Comparison of ENCODE assay signal across 2 cellular contexts in the genomic region with DNA sequence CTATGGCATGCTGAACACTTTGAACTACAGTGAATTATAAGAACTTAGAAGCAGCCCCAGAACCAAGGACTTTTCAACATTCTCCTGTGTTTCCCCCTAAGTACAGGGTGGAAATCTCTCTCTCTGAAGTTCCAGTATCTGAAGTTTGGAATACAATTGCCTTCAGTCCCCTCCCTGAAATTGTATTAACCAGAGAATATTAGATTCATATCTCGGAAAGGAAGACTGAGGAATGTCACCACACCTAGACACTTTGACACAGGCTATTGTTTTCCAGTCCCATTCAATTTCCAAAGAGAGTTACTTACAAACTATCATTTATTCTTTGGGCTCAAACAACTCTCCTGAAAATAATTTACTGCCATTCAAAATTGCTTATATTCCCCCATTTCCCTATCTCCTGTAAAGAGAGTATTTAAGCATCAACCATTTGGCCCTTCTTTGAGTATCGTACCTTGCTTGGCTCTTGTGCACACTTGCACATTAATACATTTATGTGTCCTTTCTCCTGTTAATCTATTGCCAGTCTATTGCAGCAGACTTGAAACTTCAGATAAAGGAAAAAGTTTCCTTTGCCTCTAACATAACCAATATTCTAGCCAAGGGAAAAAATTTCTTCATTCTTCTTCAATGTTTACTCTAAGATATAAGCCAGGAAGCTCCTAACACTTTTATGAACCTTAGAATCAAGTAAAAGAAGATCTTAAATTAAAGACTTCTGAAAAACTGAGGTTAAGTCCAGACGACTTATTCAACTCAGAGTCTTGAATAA.
A peak's percentile ranks its signal among the peaks of the same experiment; 100 is the strongest.
TF ChIP-seq lines count a peak whose summit lies in the region.

No MANE protein-coding gene starts in this region.

TF ChIP-seq in Ishikawa, 13 proteins besides CTCF, POLR2A, EP300 and RAD21:
- no peak for TF ChIP-seq CREB1 (IDR thresholded peaks at IDR 0.05; ENCODE audit: low read depth)
- TF ChIP-seq, protein P1, sequence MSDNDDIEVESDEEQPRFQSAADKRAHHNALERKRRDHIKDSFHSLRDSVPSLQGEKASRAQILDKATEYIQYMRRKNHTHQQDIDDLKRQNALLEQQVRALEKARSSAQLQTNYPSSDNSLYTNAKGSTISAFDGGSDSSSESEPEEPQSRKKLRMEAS (IDR thresholded peaks at IDR 0.05) = peak; percentile 4; the same call in 1 of the 2 replicates

TF ChIP-seq in endothelial cell of umbilical vein, 7 proteins besides CTCF, POLR2A, EP300 and RAD21:
- TF ChIP-seq GATA2 (IDR thresholded peaks at IDR 0.05; ENCODE audit: insufficient read depth, insufficient read length, low read depth, low read length) = no peak
- no peak for TF ChIP-seq EZH2 (IDR thresholded peaks at IDR 0.05; ENCODE audit: borderline replicate concordance, low read depth, low read length, severe bottlenecking)
- TF ChIP-seq JUN (IDR thresholded peaks at IDR 0.05; ENCODE audit: borderline replicate concordance, insufficient read depth, insufficient read length, low read depth) = no peak
- TF ChIP-seq POLR2AphosphoS5 (IDR thresholded peaks at IDR 0.05; ENCODE audit: insufficient read depth, low read depth, low read length) = no peak
- TF ChIP-seq, protein P1 (IDR thresholded peaks at IDR 0.05; ENCODE audit: insufficient read depth, insufficient read length) = no peak
